8 cellular contexts compared by ENCODE assay signal in genomic region chr1:22025368-22026154, GRCh38. TPM values are rescaled to one million over a fixed set of nuclear protein-coding genes. Genes with fewer than 3 reads are reported as not detected.
DNase-seq lines count a peak whose midpoint lies in the region; ATAC-seq and TF ChIP-seq lines count a peak whose summit lies in the region.

No MANE protein-coding gene starts in this region.

- peak; percentile 70 for ATAC-seq in HG02678 (IDR thresholded peaks at IDR 0.05; ENCODE audit: unreplicated experiment)

- no peaks in the 10 kb centered on the region for H3K9me3 Mint-ChIP-seq in activated naive CD8-positive, alpha-beta T cell treated with anti-CD3 and anti-CD28 coated beads for 36 hours

- peaks cover 51% of the 10 kb centered on the region for H3K4me1 Mint-ChIP-seq in activated naive CD8-positive, alpha-beta T cell treated with anti-CD3 and anti-CD28 coated beads for 36 hours

- H3K27ac ChIP-seq in ovary (peak overlapping the region; percentile 52 to 87), thymus (ENCODE audit: low read depth) (peak overlapping the region; percentile 96)

- TF ChIP-seq POLR2A in GM10847 (IDR thresholded peaks at IDR 0.05; ENCODE audit: extremely low read depth, insufficient read length) (peak; percentile 81), ovary (IDR thresholded peaks at IDR 0.05) (peak; percentile 88)

- peak overlapping the region; percentile 99 for H3K27ac Mint-ChIP-seq in activated naive CD8-positive, alpha-beta T cell treated with anti-CD3 and anti-CD28 coated beads for 36 hours

- H3K4me3 Mint-ChIP-seq in activated naive CD8-positive, alpha-beta T cell treated with anti-CD3 and anti-CD28 coated beads for 36 hours, result peak overlapping the region; percentile 98

- WGBS in ovary, 3 donors, result 0% methylated on average over 41 to 42 of the region's 42 CpGs
- WGBS in thymus, result under 1% methylated on average over 42 of the region's 42 CpGs

- no peaks in the 10 kb centered on the region for H3K9me3 ChIP-seq in ovary
- no peaks in the 10 kb centered on the region for H3K9me3 ChIP-seq in thymus (ENCODE audit: control insufficient read depth)

- peak; percentile 73 for DNase-seq in NCI-H128 (lab: John Stamatoyannopoulos, UW; ENCODE audit: unreplicated experiment)
- peak; percentile 81 for DNase-seq in SKM-1 treated with dmso at 0.1 percent for 144 hours (lab: John Stamatoyannopoulos, UW; ENCODE audit: unreplicated experiment)
- DNase-seq in activated naive CD8-positive, alpha-beta T cell treated with anti-CD3 and anti-CD28 coated beads for 36 hours, result peak; percentile 86
- peak; percentile 59 to 97 (median 90) for DNase-seq in head of caudate nucleus
- DNase-seq in ovary, result peak; percentile 78 to 83 (median 81)

- H3K36me3 ChIP-seq in ovary (no peaks in the 10 kb centered on the region), thymus (ENCODE audit: control insufficient read depth, insufficient read depth) (no peaks in the 10 kb centered on the region)

- TF ChIP-seq EP300 in ovary (IDR thresholded peaks at IDR 0.05), result no peak

- peaks cover 11% of the 10 kb centered on the region for H3K36me3 Mint-ChIP-seq in activated naive CD8-positive, alpha-beta T cell treated with anti-CD3 and anti-CD28 coated beads for 36 hours

- H3K4me1 ChIP-seq in ovary (ENCODE audit: insufficient read depth) (peaks cover 6% of the 10 kb centered on the region), thymus (ENCODE audit: control insufficient read depth, insufficient read depth, low read length) (peaks cover 4% of the 10 kb centered on the region)

- intact Hi-C loops in head of caudate nucleus (cut with DNase I), result no loop called here
- intact Hi-C loops in ovary (cut with DNase I), result no loop called here

- H3K4me3 ChIP-seq in ovary (peak overlapping the region; percentile 98), thymus (ENCODE audit: low read length) (peak overlapping the region; percentile 63)

- H3K27me3 ChIP-seq in ovary, result no peaks in the 10 kb centered on the region
- H3K27me3 ChIP-seq in thymus (ENCODE audit: control insufficient read depth, insufficient read depth), result no peaks in the 10 kb centered on the region

- H3K27me3 Mint-ChIP-seq in activated naive CD8-positive, alpha-beta T cell treated with anti-CD3 and anti-CD28 coated beads for 36 hours, result no peaks in the 10 kb centered on the region

- TF ChIP-seq CTCF in ovary (IDR thresholded peaks at IDR 0.05), result no peak

RNA-seq across cellular contexts. Expression of gene CELA3A, which starts 24.1 kb away (rescaled TPM):
- total RNA-seq in activated naive CD8-positive, alpha-beta T cell treated with anti-CD3 and anti-CD28 coated beads for 36 hours, result not detected
- total RNA-seq in ovary, result 10 to 100 TPM in 2 of 7 donors, 1 to 10 TPM in 1, under 1 TPM in 1, not detected in 3; 0.42 to 25.4 (median 14.1) TPM
- polyA plus RNA-seq in ovary (under 1 TPM in 1 of 2 donors, not detected in 1; 0.12 TPM), thymus (5.2 TPM)

RNA-seq across cellular contexts. Expression of gene CDC42, which starts 26.9 kb away (rescaled TPM):
- 100 to 1,000 TPM; 301 to 302 TPM for total RNA-seq in activated naive CD8-positive, alpha-beta T cell treated with anti-CD3 and anti-CD28 coated beads for 36 hours
- 100 to 1,000 TPM; 111 to 238 (median 200) TPM for total RNA-seq in ovary
- polyA plus RNA-seq in ovary (100 to 1,000 TPM; 113 to 238 TPM), thymus (227 TPM)

RNA-seq across cellular contexts. Expression of gene CELA3B, which starts 48.7 kb away (rescaled TPM):
- not detected for total RNA-seq in activated naive CD8-positive, alpha-beta T cell treated with anti-CD3 and anti-CD28 coated beads for 36 hours
- total RNA-seq in ovary, result 10 to 100 TPM in 2 of 7 donors, 1 to 10 TPM in 1, not detected in 4; 2.6 to 19.2 (median 15.4) TPM
- polyA plus RNA-seq in ovary (not detected), thymus (0.32 TPM)

Comparison
In these comparisons a context has a peak if more than half of its experiments do, and no peak if none do; other contexts are left out.
1. Peak in every context shown above with its lines: DNase-seq, ATAC-seq, H3K4me3 ChIP-seq and H3K27ac ChIP-seq.